Comparison of ENCODE assay signal across 8 cellular contexts in genomic region chr1:33099290-33100118, GRCh38. TPM values are rescaled to one million over a fixed set of nuclear protein-coding genes. Genes with fewer than 3 reads are reported as not detected.
DNase-seq lines count a peak whose midpoint lies in the region; TF ChIP-seq lines count a peak whose summit lies in the region.

No MANE protein-coding gene starts in this region.

- peaks cover 27% of the 10 kb centered on the region for H3F3A ChIP-seq in GM23248 (ENCODE audit: insufficient read depth)

- intact Hi-C loops in CD4-positive, alpha-beta memory T cell (cut with micrococcal nuclease): loop anchor here (1.0 to 2.0 kb wide), 3 partner anchors 18 to 63 kb away; partner anchors contain the start of genes AK2 and AZIN2
- intact Hi-C loops in thyroid gland (cut with DNase I): loop anchor here (10.0 kb wide), 2 partner anchors 365 to 515 kb away; no protein-coding TSS in a partner anchor

- peak overlapping the region; percentile 41 for H3K27ac ChIP-seq in CD4-positive, alpha-beta memory T cell (ENCODE audit: low read depth, low read length)
- H3K27ac ChIP-seq in GM23248 (peak overlapping the region; percentile 94), thyroid gland (no peak overlapping the region)

- no peak for TF ChIP-seq POLR2A in thyroid gland (IDR thresholded peaks at IDR 0.05)

- TF ChIP-seq CTCF in fibroblast of the aortic adventitia (IDR thresholded peaks at IDR 0.05; ENCODE audit: insufficient read depth, low read length) (peak; percentile 61), thyroid gland (IDR thresholded peaks at IDR 0.05) (no peak)

- H3K4me1 Mint-ChIP-seq in CD4-positive, alpha-beta memory T cell: peaks cover 30 to 76% (median 57%) of the 10 kb centered on the region in 4 donors

- CTCF ChIA-PET in CD4-positive, alpha-beta memory T cell (lab: Charles Lee; ENCODE audit: partially characterized antibody): interaction anchor here (0.5 to 10.2 kb wide), 9 partner anchors 10 to 167 kb away, joined by 3 to 95 read pairs (median 4); partner anchors contain the start of gene AZIN2

- H3K36me3 Mint-ChIP-seq in CD4-positive, alpha-beta memory T cell: peaks cover 0 to 3% of the 10 kb centered on the region in 2 donors

- H4K20me1 ChIP-seq in GM23248 (ENCODE audit: insufficient read depth): no peaks in the 10 kb centered on the region

- H3K36me3 ChIP-seq in CD4-positive, alpha-beta memory T cell (ENCODE audit: insufficient read depth, low read length): no peaks in the 10 kb centered on the region
- H3K36me3 ChIP-seq in GM23248 (ENCODE audit: low read depth) (no peaks in the 10 kb centered on the region), thyroid gland (no peaks in the 10 kb centered on the region)

- no peaks in the 10 kb centered on the region for H3K9me3 Mint-ChIP-seq in CD4-positive, alpha-beta memory T cell

- peak overlapping the region; percentile 55 for H2AFZ ChIP-seq in GM23248

- H3K79me2 ChIP-seq in GM23248 (ENCODE audit: insufficient read depth): no peaks in the 10 kb centered on the region

- in situ Hi-C loops in GM23248 (cut with MboI): no loop called here

- peak; percentile 81 to 90 (median 85) for DNase-seq in CD4-positive, alpha-beta memory T cell
- peak; percentile 100 for DNase-seq in GM23248
- peak; percentile 10 for DNase-seq in NCI-H2196 treated with DMSO at 0.1 percent for 48 hours (lab: John Stamatoyannopoulos, UW; ENCODE audit: unreplicated experiment)
- DNase-seq in activated T-cell treated with anti-CD3 and anti-CD28 coated beads for 1 hour (ENCODE audit: low read depth): peak; percentile 44
- DNase-seq in fibroblast of the aortic adventitia (ENCODE audit: low read depth): peak; percentile 100
- DNase-seq in stimulated activated CD4-positive, alpha-beta T cell treated with anti-CD3 and anti-CD28 coated beads, Interleukin-1b, Interleukin-23, amount 100 ng/mL, for 48 hours: peak; percentile 79
- DNase-seq in thyroid gland: no peak
- no peak for DNase-seq in NCI-H524 (lab: John Stamatoyannopoulos, UW)

- peak overlapping the region; percentile 88 to 99 (median 97) for H3K27ac Mint-ChIP-seq in CD4-positive, alpha-beta memory T cell

- no peaks in the 10 kb centered on the region for H3K27me3 ChIP-seq in CD4-positive, alpha-beta memory T cell (ENCODE audit: insufficient read depth, low read length)
- H3K27me3 ChIP-seq in GM23248 (replicated peaks; ENCODE audit: insufficient read depth) (no peaks in the 10 kb centered on the region), thyroid gland (no peaks in the 10 kb centered on the region)

- H3K4me2 ChIP-seq in GM23248 (ENCODE audit: unreplicated experiment): peak overlapping the region; percentile 75

- H3K9ac ChIP-seq in GM23248: peak overlapping the region; percentile 66

- no peaks in the 10 kb centered on the region for H3K27me3 Mint-ChIP-seq in CD4-positive, alpha-beta memory T cell

- POLR2A ChIA-PET in CD4-positive, alpha-beta memory T cell (lab: Charles Lee; ENCODE audit: partially characterized antibody): interaction anchor here (0.9 to 4.1 kb wide), 11 partner anchors 11 to 250 kb away, joined by 3 to 47 read pairs (median 5); partner anchors contain the start of genes AZIN2 and TRIM62

- no peaks in the 10 kb centered on the region for H3K9me3 ChIP-seq in CD4-positive, alpha-beta memory T cell (ENCODE audit: control insufficient read depth in 1 of 2, low read length in 2 of 2)
- no peaks in the 10 kb centered on the region for H3K9me3 ChIP-seq in GM23248 (ENCODE audit: low read depth)
- no peaks in the 10 kb centered on the region for H3K9me3 ChIP-seq in thyroid gland

- H3K4me1 ChIP-seq in CD4-positive, alpha-beta memory T cell (ENCODE audit: insufficient read depth, low read length): peaks cover 56% of the 10 kb centered on the region
- peaks cover 34% of the 10 kb centered on the region for H3K4me1 ChIP-seq in GM23248 (ENCODE audit: insufficient read depth)
- no peaks in the 10 kb centered on the region for H3K4me1 ChIP-seq in thyroid gland

- H3K9me2 ChIP-seq in GM23248 (ENCODE audit: insufficient read depth): no peaks in the 10 kb centered on the region

- peak overlapping the region; percentile 38 to 85 (median 82) for H3K4me3 Mint-ChIP-seq in CD4-positive, alpha-beta memory T cell

- H3K4me3 ChIP-seq in CD4-positive, alpha-beta memory T cell (ENCODE audit: low read length in 2 of 2): peak overlapping the region in 1 of 2 donors; percentile 28
- H3K4me3 ChIP-seq in GM23248 (0 out of 2 replicates have a peak overlapping the region, but pooled peaks have one; percentile 28), fibroblast of the aortic adventitia (ENCODE audit: low read depth, low read length) (no peak overlapping the region), thyroid gland (replicated peaks in 1 of 3) (no peak overlapping the region)

- WGBS in GM23248 (ENCODE audit: low coverage in 1 of 2, low lambda C conversion rate in 2 of 2, missing lambda C conversion rate in 2 of 2), 2 experiments: 14 to 15% methylated on average over 13 of the region's 13 CpGs
- 79 to 80% methylated on average over 9 to 13 of the region's 13 CpGs for WGBS in thyroid gland, 2 donors

RNA-seq across cellular contexts. Expression of gene AZIN2, which starts 18.6 kb away (rescaled TPM):
- total RNA-seq in CD4-positive, alpha-beta memory T cell: 1 to 10 TPM; 6.9 to 8.0 TPM
- polyA plus RNA-seq in CD4-positive, alpha-beta memory T cell: 1 to 10 TPM; 5.4 to 6.7 TPM
- 1.5 and 4.4 TPM in 2 replicates for total RNA-seq in GM23248 (2014; rRNA removed; shearing (Covaris generic))
- 2.8 and 4.4 TPM in 2 replicates for polyA plus RNA-seq in GM23248 (2016; fragmentation: Nextera tagmentation; extraction: Ambion mirVana)
- total RNA-seq in fibroblast of the aortic adventitia (ENCODE audit: low replicate concordance) (3.9 and 8.1 TPM in 2 replicates), thyroid gland (10 to 100 TPM in 1 of 4 donors, 1 to 10 TPM in 3; 4.9 to 13.6 (median 5.3) TPM)

Comparison
In these comparisons a context has a peak if more than half of its experiments do, and no peak if none do; other contexts are left out.
1. DNase-seq: peak in CD4-positive, alpha-beta memory T cell (5 of 5), GM23248 (single experiment), NCI-H2196 treated with DMSO at 0.1 percent for 48 hours (single experiment), activated T-cell treated with anti-CD3 and anti-CD28 coated beads for 1 hour (single experiment), fibroblast of the aortic adventitia (single experiment) and stimulated activated CD4-positive, alpha-beta T cell treated with anti-CD3 and anti-CD28 coated beads, Interleukin-1b, Interleukin-23, amount 100 ng/mL, for 48 hours (single experiment); none in thyroid gland (0 of 2) and NCI-H524 (0 of 2).
2. H3K27ac ChIP-seq: peak in CD4-positive, alpha-beta memory T cell (single experiment) and GM23248 (single experiment); none in thyroid gland (0 of 3).